ENCODE assay signal across 11 cellular contexts in the genomic region with DNA sequence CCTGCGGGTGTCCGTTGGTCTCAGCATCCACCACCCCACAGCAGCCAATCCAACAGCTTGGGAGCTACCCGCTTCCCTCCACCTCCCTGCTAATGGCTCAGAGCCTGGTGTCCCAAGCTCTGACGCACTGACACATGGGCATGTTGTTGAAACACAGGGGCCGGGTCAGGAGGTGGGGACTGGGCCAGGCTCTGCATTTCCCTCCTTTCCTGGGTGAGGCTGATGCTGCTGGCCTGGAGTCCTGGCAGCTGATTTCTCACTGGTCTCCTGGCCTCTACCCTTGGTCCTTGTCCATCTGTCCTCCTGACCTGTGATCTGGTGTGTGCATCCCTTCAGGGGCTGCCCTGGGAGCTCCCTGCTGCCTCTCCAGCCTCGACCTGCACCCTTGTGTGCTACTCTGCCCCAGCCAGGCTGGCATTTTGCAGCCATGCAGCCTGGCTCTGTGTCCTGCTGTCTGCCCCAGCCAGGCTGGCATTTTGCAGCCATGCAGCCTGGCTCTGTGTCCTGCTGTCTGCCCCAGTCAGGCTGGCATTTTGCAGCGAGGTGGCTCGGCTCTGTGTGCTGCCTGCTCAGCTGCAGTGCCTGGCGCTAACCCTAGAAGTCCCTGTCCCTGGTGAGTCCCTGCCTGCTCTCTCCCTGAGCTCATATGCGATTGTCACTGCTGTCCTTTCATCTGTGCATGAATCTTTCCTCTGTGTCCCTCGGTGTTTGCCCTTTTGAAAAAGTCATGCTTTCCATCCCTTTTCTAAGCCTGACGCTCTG. TPM values are rescaled to one million over a fixed set of nuclear protein-coding genes. Genes with fewer than 3 reads are reported as not detected.
DNase-seq lines count a peak whose midpoint lies in the region; ATAC-seq and TF ChIP-seq lines count a peak whose summit lies in the region.
"Had no signal": no experiment of that assay in that cellular context is flagged by ENCODE, and none has a peak within 500 bp of the region (broad histone marks: within the 10 kb centered on the region; RNA-seq: fewer than 3 reads in every experiment).

No MANE protein-coding gene starts in this region.

- no peaks in the 10 kb centered on the region for H4K20me1 ChIP-seq in Loucy (ENCODE audit: insufficient read depth, low read length, poor library complexity, severe bottlenecking)

- DNase-seq in AG08395 (ENCODE audit: low spot score) = peak; percentile 93
- DNase-seq in fibroblast of gingiva (ENCODE audit: low read depth) = peak; percentile 81
- DNase-seq in myocyte (ENCODE audit: low read depth) = peak; percentile 43
- DNase-seq in esophagus squamous epithelium (lab: John Stamatoyannopoulos, UW) = no peak
- no peak for DNase-seq in thyroid gland
- DNase-seq: activated CD4-positive, alpha-beta T cell treated with anti-CD3 and anti-CD28 coated beads, Interleukin-2, amount 10 ng/mL, durations not matched to agents 24 days and 14 days; foreskin melanocyte; naive B cell had no signal

- ATAC-seq in GM21786 (IDR thresholded peaks at IDR 0.05; ENCODE audit: unreplicated experiment) (no peak), HG03521 (IDR thresholded peaks at IDR 0.05; ENCODE audit: unreplicated experiment) (no peak)

- H3K9me3 ChIP-seq in Loucy (ENCODE audit: insufficient read depth, low read depth, low read length) (no peaks in the 10 kb centered on the region), esophagus squamous epithelium (no peaks in the 10 kb centered on the region), thyroid gland (no peaks in the 10 kb centered on the region)

- peak overlapping the region; percentile 52 for H3K4me2 ChIP-seq in Loucy (ENCODE audit: low read depth, low read length, poor library complexity, severe bottlenecking)

- H3K4me1 ChIP-seq in Loucy (ENCODE audit: insufficient read depth, low read length, poor library complexity, severe bottlenecking) (peaks cover 74% of the 10 kb centered on the region), esophagus squamous epithelium (peaks cover 0 to 3% (median 0%) of the 10 kb centered on the region in 3 donors), thyroid gland (no peaks in the 10 kb centered on the region)

- 43 to 57% methylated on average over 4 to 9 of the region's 12 CpGs for WGBS in esophagus squamous epithelium, 2 donors
- WGBS in thyroid gland, 2 donors = 79 to 85% methylated on average over 9 to 12 of the region's 12 CpGs

- H2AFZ ChIP-seq in Loucy (ENCODE audit: low read length) = no peak overlapping the region

- peak overlapping the region; percentile 11 for H3K4me3 ChIP-seq in Loucy (ENCODE audit: low read length, poor library complexity, severe bottlenecking)
- H3K4me3 ChIP-seq in esophagus squamous epithelium = no peak overlapping the region
- no peak overlapping the region for H3K4me3 ChIP-seq in thyroid gland (replicated peaks in 1 of 3)

- TF ChIP-seq CTCF in Loucy (conservative IDR thresholded peaks at IDR 0.05; ENCODE audit: low read length) (no peak), esophagus squamous epithelium (IDR thresholded peaks at IDR 0.05) (no peak), thyroid gland (IDR thresholded peaks at IDR 0.05) (no peak)

- intact Hi-C loops in esophagus squamous epithelium (cut with DNase I) (no loop called here), thyroid gland (cut with DNase I) (no loop called here)

- H3K79me2 ChIP-seq in Loucy (ENCODE audit: insufficient read depth, low read length) = peaks cover 25% of the 10 kb centered on the region; the same call in 1 of the 2 replicates

- H3F3A ChIP-seq in Loucy (ENCODE audit: low read depth) = peaks cover 20% of the 10 kb centered on the region

- H3K27ac ChIP-seq in esophagus squamous epithelium (no peak overlapping the region), thyroid gland (no peak overlapping the region)

- H3K9ac ChIP-seq in Loucy (ENCODE audit: low read depth, low read length, poor library complexity, severe bottlenecking) = peak overlapping the region; percentile 93

- TF ChIP-seq POLR2A in esophagus squamous epithelium (IDR thresholded peaks at IDR 0.05) (no peak), thyroid gland (IDR thresholded peaks at IDR 0.05) (no peak)

- no peaks in the 10 kb centered on the region for H3K36me3 ChIP-seq in Loucy (ENCODE audit: insufficient read depth, low read length)
- H3K36me3 ChIP-seq in esophagus squamous epithelium = no peaks in the 10 kb centered on the region
- no peaks in the 10 kb centered on the region for H3K36me3 ChIP-seq in thyroid gland

- H3K9me2 ChIP-seq in Loucy (replicated peaks; ENCODE audit: low read depth, low read length) = no peaks in the 10 kb centered on the region

- H3K27me3 ChIP-seq in Loucy (ENCODE audit: insufficient read depth, low read length, poor library complexity, severe bottlenecking) (no peaks in the 10 kb centered on the region), esophagus squamous epithelium (peaks cover 0 to 24% (median 0%) of the 10 kb centered on the region in 4 donors), thyroid gland (no peaks in the 10 kb centered on the region)

RNA-seq across cellular contexts. Expression of gene AMZ1, which starts 14.0 kb away (rescaled TPM):
- total RNA-seq in myocyte (0.11 TPM in 1 of 2 replicates, not detected in the other), esophagus squamous epithelium (under 1 TPM in 2 of 4 donors, not detected in 2; 0.12 to 0.19 TPM), thyroid gland (1 to 10 TPM in 1 of 4 donors, under 1 TPM in 1, not detected in 2; 0.29 to 1.2 TPM)
- polyA plus RNA-seq in myocyte (2012) = 2.3 TPM
- total RNA-seq: activated CD4-positive, alpha-beta T cell treated with anti-CD3 and anti-CD28 coated beads, Interleukin-2, amount 10 ng/mL, durations not matched to agents 24 days and 14 days had no signal

Comparison
In these comparisons a context has a peak if more than half of its experiments do, and no peak if none do; other contexts are left out.
1. DNase-seq: peak in AG08395 (single experiment), fibroblast of gingiva (single experiment) and myocyte (single experiment); none in esophagus squamous epithelium (single experiment) and thyroid gland (0 of 2).